15 cellular contexts compared by ENCODE assay signal in genomic region chr16:81487301-81487720, GRCh38. TPM values are rescaled to one million over a fixed set of nuclear protein-coding genes. Genes with fewer than 3 reads are reported as not detected.
DNase-seq lines count a peak whose midpoint lies in the region; ATAC-seq and TF ChIP-seq lines count a peak whose summit lies in the region.
"Had no signal": no experiment of that assay in that cellular context is flagged by ENCODE, and none has a peak within 500 bp of the region (broad histone marks: within the 10 kb centered on the region; RNA-seq: fewer than 3 reads in every experiment).

No MANE protein-coding gene starts in this region.

- intact Hi-C loops in IMR-90 (cut with micrococcal nuclease): no loop called here

- H3K9ac ChIP-seq in IMR-90 (ENCODE audit: low read depth, low read length) (no peak overlapping the region), trophoblast cell (ENCODE audit: low read length) (no peak overlapping the region)

- H3K27ac ChIP-seq in IMR-90 (ENCODE audit: insufficient read depth, low read length) (no peak overlapping the region), trophoblast cell (ENCODE audit: low read depth, low read length) (no peak overlapping the region)
- no peak overlapping the region for H3K27ac ChIP-seq in CD8-positive, alpha-beta memory T cell (ENCODE audit: low read depth, low read length)
- H3K27ac ChIP-seq: ovary had no signal

- no peak overlapping the region for H4K91ac ChIP-seq in IMR-90 (ENCODE audit: insufficient read depth, low read depth, low read length)
- H4K91ac ChIP-seq in trophoblast cell (ENCODE audit: low read depth, low read length): no peak overlapping the region

- H2AFZ ChIP-seq in IMR-90 (replicated peaks; ENCODE audit: low read length, poor library complexity): peak overlapping the region; percentile 5
- H2AFZ ChIP-seq in trophoblast cell (ENCODE audit: insufficient read depth, low read length, poor library complexity): no peak overlapping the region

- H3K4me2 ChIP-seq in IMR-90 (ENCODE audit: low read depth, low read length) (no peak overlapping the region), trophoblast cell (ENCODE audit: low read length) (no peak overlapping the region)

- no peak for ATAC-seq in IMR-90 (ENCODE audit: low read depth)

- H3K4me1 ChIP-seq in IMR-90 (ENCODE audit: control insufficient read depth, insufficient read depth, low read length) (peaks cover 26% of the 10 kb centered on the region), trophoblast cell (ENCODE audit: control insufficient read depth in 1 of 2, insufficient read depth in 2 of 2, low read length in 2 of 2) (peaks cover 10 to 13% of the 10 kb centered on the region in 2 experiments)
- H3K4me1 ChIP-seq in CD8-positive, alpha-beta memory T cell (ENCODE audit: insufficient read depth, low read length): peaks cover 21% of the 10 kb centered on the region

- H3K27me3 ChIP-seq in IMR-90 (ENCODE audit: control insufficient read depth, insufficient read depth, low read length) (no peaks in the 10 kb centered on the region), trophoblast cell (ENCODE audit: insufficient read depth, low read length) (no peaks in the 10 kb centered on the region)
- no peaks in the 10 kb centered on the region for H3K27me3 ChIP-seq in CD8-positive, alpha-beta memory T cell (ENCODE audit: insufficient read depth, low read length, poor library complexity, severe bottlenecking)
- H3K27me3 ChIP-seq: ovary had no signal

- no peak overlapping the region for H3K23ac ChIP-seq in IMR-90 (ENCODE audit: low read depth, low read length)
- no peak overlapping the region for H3K23ac ChIP-seq in trophoblast cell (ENCODE audit: low read length)

- TF ChIP-seq CTCF in IMR-90 (conservative IDR thresholded peaks at IDR 0.05; ENCODE audit: low read depth, low read length): no peak
- no peak for TF ChIP-seq CTCF in fibroblast of mammary gland (conservative IDR thresholded peaks at IDR 0.05; ENCODE audit: control insufficient read depth, insufficient read depth, low read depth, low read length)

- H2BK5ac ChIP-seq in IMR-90 (ENCODE audit: low read depth, low read length, poor library complexity, severe bottlenecking) (no peak overlapping the region), trophoblast cell (ENCODE audit: low read depth, low read length, poor library complexity) (no peak overlapping the region)

- CTCF ChIA-PET in IMR-90 (lab: Yijun Ruan, JAX): no interaction called here
- CTCF ChIA-PET in CD8-positive, alpha-beta memory T cell (lab: Charles Lee): no interaction called here

- no peak overlapping the region for H2BK15ac ChIP-seq in IMR-90 (ENCODE audit: low read depth, low read length)

- H3K9me1 ChIP-seq in IMR-90 (ENCODE audit: insufficient read depth, low read length): peaks cover 23% of the 10 kb centered on the region

- no peak for TF ChIP-seq POLR2A in IMR-90 (IDR thresholded peaks at IDR 0.05; ENCODE audit: low read depth, low read length)

- H2AK9ac ChIP-seq in IMR-90 (replicated peaks; ENCODE audit: low read depth, low read length, poor library complexity): no peak overlapping the region

- H4K5ac ChIP-seq in IMR-90 (ENCODE audit: low read depth, low read length): no peak overlapping the region

- dilution Hi-C loops in IMR-90 (cut with HindIII; ENCODE audit: low sequenced_read_pairs, unreplicated experiment): no loop called here

- POLR2A ChIA-PET in IMR-90 (lab: Charles Lee; ENCODE audit: unreplicated experiment): no interaction called here
- POLR2A ChIA-PET in CD8-positive, alpha-beta memory T cell (lab: Charles Lee): no interaction called here

- H4K12ac ChIP-seq in trophoblast cell (ENCODE audit: low read depth, low read length): no peak overlapping the region

- H3K79me2 ChIP-seq in trophoblast cell (ENCODE audit: control insufficient read depth, insufficient read depth, low read length, poor library complexity): peaks cover 22% of the 10 kb centered on the region

- TF ChIP-seq RAD21 in IMR-90 (IDR thresholded peaks at IDR 0.05; ENCODE audit: low read length): no peak

- DNase-seq in IMR-90: no peak
- peak; percentile 32 for DNase-seq in UCSD-AML1 (lab: John Stamatoyannopoulos, UW; ENCODE audit: unreplicated experiment)
- DNase-seq in fibroblast of mammary gland (ENCODE audit: low read depth): peak; percentile 23
- no peak for DNase-seq in trophoblast cell
- DNase-seq in CD8-positive, alpha-beta memory T cell: no peak
- DNase-seq in GM19238 (ENCODE audit: insufficient read length, low spot score): no peak
- no peak for DNase-seq in DMS153 (lab: John Stamatoyannopoulos, UW)
- DNase-seq in NCI-H146 (lab: John Stamatoyannopoulos, UW): no peak
- DNase-seq: NCI-H2107; NCI-H526; SHP77 treated with DMSO at 0.1 percent for 48 hours; stimulated activated CD4-positive, alpha-beta T cell treated with anti-CD3 and anti-CD28 coated beads, Interleukin-4, amount 100 ng/mL, for 4 hours; stimulated activated CD8-positive, alpha-beta memory T cell treated with anti-CD3 and anti-CD28 coated beads, Interleukin-4, amount 100 ng/mL, for 48 hours had no signal

- H4K20me1 ChIP-seq in IMR-90 (ENCODE audit: insufficient read depth, low read length): peaks cover 95% of the 10 kb centered on the region

- H3K9me3 Mint-ChIP-seq in CD8-positive, alpha-beta memory T cell: no peaks in the 10 kb centered on the region
- H3K9me3 Mint-ChIP-seq: activated naive CD4-positive, alpha-beta T cell treated with anti-CD3 and anti-CD28 coated beads, Interleukin-2, amount 50 U/mL, for 72 hours had no signal

- no peak overlapping the region for H2BK20ac ChIP-seq in IMR-90 (ENCODE audit: low read depth, low read length)

- no peak overlapping the region for H2BK12ac ChIP-seq in trophoblast cell (ENCODE audit: low read length)

- H3K9me3 ChIP-seq in IMR-90 (ENCODE audit: control insufficient read depth, insufficient read depth, low read length): no peaks in the 10 kb centered on the region
- H3K9me3 ChIP-seq in trophoblast cell (ENCODE audit: insufficient read depth, low read depth, low read length): no peaks in the 10 kb centered on the region
- no peaks in the 10 kb centered on the region for H3K9me3 ChIP-seq in CD8-positive, alpha-beta memory T cell (ENCODE audit: low read length)
- H3K9me3 ChIP-seq: ovary had no signal

- H3K18ac ChIP-seq in IMR-90 (ENCODE audit: low read depth, low read length) (no peak overlapping the region), trophoblast cell (ENCODE audit: low read length) (no peak overlapping the region)

- BruUV-seq in IMR-90 (replicated peaks; lab: Mats Ljungman, UMichigan): no TSS peak

- H3K56ac ChIP-seq in IMR-90 (ENCODE audit: extremely low read depth, insufficient read depth, low read length): no peak overlapping the region

- in situ Hi-C loops in IMR-90 (cut with MboI; ENCODE audit: low sequenced_read_pairs): no loop called here

- H3K27me3 Mint-ChIP-seq in CD8-positive, alpha-beta memory T cell: no peaks in the 10 kb centered on the region

- H4K8ac ChIP-seq in IMR-90 (ENCODE audit: low read depth in 2 of 2, low read length in 2 of 2) (no peak overlapping the region), trophoblast cell (ENCODE audit: low read depth, low read length) (no peak overlapping the region)

- H3K36me3 ChIP-seq in IMR-90 (ENCODE audit: control insufficient read depth, insufficient read depth, low read length) (no peaks in the 10 kb centered on the region), trophoblast cell (ENCODE audit: control insufficient read depth in 1 of 2, insufficient read depth in 2 of 2, low read length in 2 of 2) (peaks cover 4 to 14% of the 10 kb centered on the region in 2 experiments)
- H3K36me3 ChIP-seq in CD8-positive, alpha-beta memory T cell (ENCODE audit: insufficient read depth, low read length): no peaks in the 10 kb centered on the region
- H3K36me3 ChIP-seq: ovary had no signal

- H3K4me3 ChIP-seq in IMR-90 (ENCODE audit: insufficient read depth, low read depth, low read length): no peak overlapping the region
- no peak overlapping the region for H3K4me3 ChIP-seq in fibroblast of mammary gland (ENCODE audit: control insufficient read depth, low read depth, low read length)
- H3K4me3 ChIP-seq in trophoblast cell (ENCODE audit: low read depth, low read length): no peak overlapping the region
- H3K4me3 ChIP-seq in CD8-positive, alpha-beta memory T cell (ENCODE audit: low read length): no peak overlapping the region
- H3K4me3 ChIP-seq: ovary had no signal

- H3K79me1 ChIP-seq in IMR-90 (ENCODE audit: low read depth in 1 of 2, low read length in 2 of 2) (peaks cover 33 to 94% of the 10 kb centered on the region in 2 experiments; a peak in 3 of 4 replicates), trophoblast cell (ENCODE audit: low read length) (peaks cover 1% of the 10 kb centered on the region)

- H2AK5ac ChIP-seq in IMR-90 (ENCODE audit: low read depth, low read length) (no peak overlapping the region), trophoblast cell (ENCODE audit: low read length) (no peak overlapping the region)

- peaks cover 0 to 15% (median 4%) of the 10 kb centered on the region in 3 donors for H3K36me3 Mint-ChIP-seq in CD8-positive, alpha-beta memory T cell
- H3K36me3 Mint-ChIP-seq: activated naive CD4-positive, alpha-beta T cell treated with anti-CD3 and anti-CD28 coated beads, Interleukin-2, amount 50 U/mL, for 72 hours had no signal

- peak overlapping the region in 2 of 8 donors; percentile 51 to 89 for H3K27ac Mint-ChIP-seq in CD8-positive, alpha-beta memory T cell
- H3K27ac Mint-ChIP-seq: activated naive CD4-positive, alpha-beta T cell treated with anti-CD3 and anti-CD28 coated beads, Interleukin-2, amount 50 U/mL, for 72 hours had no signal

- peak overlapping the region in 1 of 7 donors; percentile 44 for H3K4me3 Mint-ChIP-seq in CD8-positive, alpha-beta memory T cell

- H3K4ac ChIP-seq in IMR-90 (ENCODE audit: low read depth, low read length): no peak overlapping the region
- H3K4ac ChIP-seq in trophoblast cell (ENCODE audit: low read depth, low read length): peak overlapping the region; percentile 41

- H3K14ac ChIP-seq in IMR-90 (replicated peaks; ENCODE audit: low read depth, low read length) (no peak overlapping the region), trophoblast cell (ENCODE audit: low read length) (no peak overlapping the region)

- WGBS in IMR-90 (ENCODE audit: extremely low coverage in 2 of 2, insufficient read length in 1 of 2), 2 experiments: no CpG with 5 or more reads among the region's 14 CpGs
- WGBS in trophoblast cell (ENCODE audit: extremely low coverage, insufficient coverage, insufficient read length): no CpG with 5 or more reads among the region's 14 CpGs

- peaks cover 45 to 88% (median 62%) of the 10 kb centered on the region in 3 donors for H3K4me1 Mint-ChIP-seq in CD8-positive, alpha-beta memory T cell

- H2BK120ac ChIP-seq in IMR-90 (ENCODE audit: low read depth, low read length): no peak overlapping the region
- H2BK120ac ChIP-seq in trophoblast cell (ENCODE audit: insufficient read depth, low read length, poor library complexity): no peak overlapping the region

TF ChIP-seq in IMR-90, 13 proteins besides CTCF, POLR2A, EP300 and RAD21 (continues in another document):
- TF ChIP-seq CHD1 (IDR thresholded peaks at IDR 0.05; ENCODE audit: low read depth, low read length): no peak

RNA-seq across cellular contexts. Expression of gene CMIP, which starts 42.7 kb away (rescaled TPM):
- 3.2 and 3.9 TPM in 2 replicates for total RNA-seq in IMR-90 (2012; rRNA removed)
- 10.2 and 11.6 TPM in 2 replicates for polyA plus RNA-seq in IMR-90 (2012; rRNA removed)
- 9.7 and 13.7 TPM in 2 replicates for polyA plus RNA-seq in IMR-90 (2012; cell fraction: cytosol; rRNA removed)
- 12.7 and 18.3 TPM in 2 replicates for polyA plus RNA-seq in IMR-90 (2012; cell fraction: nucleus; rRNA removed; ENCODE audit: low replicate concordance)
- 78.7 and 79.2 TPM in 2 replicates for polyA plus RNA-seq in trophoblast cell (2013)
- 10 to 100 TPM; 23.6 to 24.4 TPM for total RNA-seq in CD8-positive, alpha-beta memory T cell
- 1.0 TPM for polyA plus RNA-seq in CD8-positive, alpha-beta memory T cell

Comparison
In these comparisons a context has a peak if more than half of its experiments do, and no peak if none do; other contexts are left out.
1. DNase-seq: peak in UCSD-AML1 (single experiment) and fibroblast of mammary gland (single experiment); none in IMR-90 (single experiment), trophoblast cell (0 of 2), CD8-positive, alpha-beta memory T cell (0 of 5), GM19238 (single experiment), DMS153 (single experiment) and NCI-H146 (single experiment).